Comparison of ENCODE assay signal across 1 cellular context in the genomic region with DNA sequence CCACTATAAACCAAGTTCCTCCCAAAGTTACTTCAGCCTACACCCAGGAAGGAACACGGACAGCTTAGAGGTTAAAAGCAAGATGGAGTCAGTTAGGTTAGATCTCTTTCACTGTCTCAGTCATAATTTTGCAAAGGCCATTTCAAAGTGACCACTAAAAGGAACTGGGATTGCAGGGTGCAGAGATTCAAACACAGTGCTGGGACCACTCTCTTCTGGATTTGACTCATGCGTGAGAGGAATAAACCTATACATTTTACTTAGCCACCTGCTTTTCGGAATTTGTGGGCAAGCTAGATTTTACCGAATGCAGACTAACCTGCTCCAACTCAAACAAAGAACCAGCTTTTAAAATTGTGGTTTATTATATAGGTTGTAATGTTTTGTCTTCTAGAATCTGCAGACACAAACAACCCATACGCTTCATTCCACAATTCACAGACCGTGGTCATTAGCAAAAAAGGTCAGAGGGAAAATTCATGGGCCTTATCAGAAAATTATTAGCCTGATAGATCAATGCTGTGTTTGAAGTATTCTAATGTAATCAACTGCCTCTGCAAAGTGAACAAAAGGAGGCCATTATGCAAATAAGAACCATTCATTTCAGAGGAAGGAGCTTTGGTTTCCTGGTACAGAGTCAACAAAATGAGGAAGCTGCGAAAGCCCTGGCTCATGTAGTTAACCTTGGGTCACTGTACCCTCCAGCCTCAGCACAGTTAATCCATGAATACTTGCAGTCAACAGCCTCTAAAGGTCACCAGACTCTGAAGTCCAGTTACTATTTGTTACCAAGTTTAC.
TF ChIP-seq lines count a peak whose summit lies in the region.

No MANE protein-coding gene starts in this region.

TF ChIP-seq in GM12878, 131 proteins besides CTCF, POLR2A, EP300 and RAD21 (continued from another document and continues in another):
- TF ChIP-seq, protein P1, sequence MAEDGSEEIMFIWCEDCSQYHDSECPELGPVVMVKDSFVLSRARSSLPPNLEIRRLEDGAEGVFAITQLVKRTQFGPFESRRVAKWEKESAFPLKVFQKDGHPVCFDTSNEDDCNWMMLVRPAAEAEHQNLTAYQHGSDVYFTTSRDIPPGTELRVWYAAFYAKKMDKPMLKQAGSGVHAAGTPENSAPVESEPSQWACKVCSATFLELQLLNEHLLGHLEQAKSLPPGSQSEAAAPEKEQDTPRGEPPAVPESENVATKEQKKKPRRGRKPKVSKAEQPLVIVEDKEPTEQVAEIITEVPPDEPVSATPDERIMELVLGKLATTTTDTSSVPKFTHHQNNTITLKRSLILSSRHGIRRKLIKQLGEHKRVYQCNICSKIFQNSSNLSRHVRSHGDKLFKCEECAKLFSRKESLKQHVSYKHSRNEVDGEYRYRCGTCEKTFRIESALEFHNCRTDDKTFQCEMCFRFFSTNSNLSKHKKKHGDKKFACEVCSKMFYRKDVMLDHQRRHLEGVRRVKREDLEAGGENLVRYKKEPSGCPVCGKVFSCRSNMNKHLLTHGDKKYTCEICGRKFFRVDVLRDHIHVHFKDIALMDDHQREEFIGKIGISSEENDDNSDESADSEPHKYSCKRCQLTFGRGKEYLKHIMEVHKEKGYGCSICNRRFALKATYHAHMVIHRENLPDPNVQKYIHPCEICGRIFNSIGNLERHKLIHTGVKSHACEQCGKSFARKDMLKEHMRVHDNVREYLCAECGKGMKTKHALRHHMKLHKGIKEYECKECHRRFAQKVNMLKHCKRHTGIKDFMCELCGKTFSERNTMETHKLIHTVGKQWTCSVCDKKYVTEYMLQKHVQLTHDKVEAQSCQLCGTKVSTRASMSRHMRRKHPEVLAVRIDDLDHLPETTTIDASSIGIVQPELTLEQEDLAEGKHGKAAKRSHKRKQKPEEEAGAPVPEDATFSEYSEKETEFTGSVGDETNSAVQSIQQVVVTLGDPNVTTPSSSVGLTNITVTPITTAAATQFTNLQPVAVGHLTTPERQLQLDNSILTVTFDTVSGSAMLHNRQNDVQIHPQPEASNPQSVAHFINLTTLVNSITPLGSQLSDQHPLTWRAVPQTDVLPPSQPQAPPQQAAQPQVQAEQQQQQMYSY (CRISPR knock-in tag; IDR thresholded peaks at IDR 0.05): no peak
- TF ChIP-seq SREBF1 (IDR thresholded peaks at IDR 0.05; ENCODE audit: low read length) (no peak), SMARCA5 (IDR thresholded peaks at IDR 0.05) (no peak), SUZ12 (IDR thresholded peaks at IDR 0.05; ENCODE audit: unreplicated experiment) (no peak), NR2C1 (IDR thresholded peaks at IDR 0.05) (no peak), MTA3 (IDR thresholded peaks at IDR 0.05; ENCODE audit: borderline replicate concordance, low read length) (peak; percentile 89; the same call in 1 of the 2 replicates), ASH2L (IDR thresholded peaks at IDR 0.05; ENCODE audit: borderline replicate concordance, low read depth) (no peak), STAT1 (conservative IDR thresholded peaks at IDR 0.05) (no peak), SP1 (IDR thresholded peaks at IDR 0.05; ENCODE audit: low read depth, low read length) (peak; percentile 22), SRF (IDR thresholded peaks at IDR 0.05; ENCODE audit: low read depth in 2 of 2, low read length in 2 of 2) (peak in 1 of 2 experiments; percentile 16; a peak in 1 of 4 replicates), MYB (IDR thresholded peaks at IDR 0.05; ENCODE audit: borderline replicate concordance, low read depth, low read length) (no peak), YBX1 (IDR thresholded peaks at IDR 0.05) (no peak), RFX5 (IDR thresholded peaks at IDR 0.05; ENCODE audit: low read depth, low read length) (no peak), CEBPB (IDR thresholded peaks at IDR 0.05; ENCODE audit: borderline replicate concordance in 1 of 2, low read depth in 2 of 2, low read length in 2 of 2) (peak in 1 of 2 experiments; percentile 63; a peak in 1 of 4 replicates), EED (IDR thresholded peaks at IDR 0.05; ENCODE audit: low read depth) (peak; percentile 58; the same call in 1 of the 2 replicates), MYC (IDR thresholded peaks at IDR 0.05; ENCODE audit: insufficient read depth, insufficient read length, insufficient replicate concordance, low read length, severe bottlenecking) (no peak), CBX3 (IDR thresholded peaks at IDR 0.05; ENCODE audit: borderline replicate concordance, low read depth) (no peak), WRNIP1 (IDR thresholded peaks at IDR 0.05; ENCODE audit: borderline replicate concordance, low read depth, low read length) (no peak), BCL11A (IDR thresholded peaks at IDR 0.05; ENCODE audit: low read depth, low read length) (peak; percentile 92), ZNF24 (IDR thresholded peaks at IDR 0.05) (no peak), TAF1 (IDR thresholded peaks at IDR 0.05; ENCODE audit: borderline replicate concordance, low read depth, low read length) (no peak), BRCA1 (IDR thresholded peaks at IDR 0.05; ENCODE audit: low read depth, low read length) (no peak)
- TF ChIP-seq, protein P2, sequence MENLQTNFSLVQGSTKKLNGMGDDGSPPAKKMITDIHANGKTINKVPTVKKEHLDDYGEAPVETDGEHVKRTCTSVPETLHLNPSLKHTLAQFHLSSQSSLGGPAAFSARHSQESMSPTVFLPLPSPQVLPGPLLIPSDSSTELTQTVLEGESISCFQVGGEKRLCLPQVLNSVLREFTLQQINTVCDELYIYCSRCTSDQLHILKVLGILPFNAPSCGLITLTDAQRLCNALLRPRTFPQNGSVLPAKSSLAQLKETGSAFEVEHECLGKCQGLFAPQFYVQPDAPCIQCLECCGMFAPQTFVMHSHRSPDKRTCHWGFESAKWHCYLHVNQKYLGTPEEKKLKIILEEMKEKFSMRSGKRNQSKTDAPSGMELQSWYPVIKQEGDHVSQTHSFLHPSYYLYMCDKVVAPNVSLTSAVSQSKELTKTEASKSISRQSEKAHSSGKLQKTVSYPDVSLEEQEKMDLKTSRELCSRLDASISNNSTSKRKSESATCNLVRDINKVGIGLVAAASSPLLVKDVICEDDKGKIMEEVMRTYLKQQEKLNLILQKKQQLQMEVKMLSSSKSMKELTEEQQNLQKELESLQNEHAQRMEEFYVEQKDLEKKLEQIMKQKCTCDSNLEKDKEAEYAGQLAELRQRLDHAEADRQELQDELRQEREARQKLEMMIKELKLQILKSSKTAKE (IDR thresholded peaks at IDR 0.05; ENCODE audit: low read depth, poor library complexity, severe bottlenecking): peak; percentile 32
- TF ChIP-seq, protein P3, sequence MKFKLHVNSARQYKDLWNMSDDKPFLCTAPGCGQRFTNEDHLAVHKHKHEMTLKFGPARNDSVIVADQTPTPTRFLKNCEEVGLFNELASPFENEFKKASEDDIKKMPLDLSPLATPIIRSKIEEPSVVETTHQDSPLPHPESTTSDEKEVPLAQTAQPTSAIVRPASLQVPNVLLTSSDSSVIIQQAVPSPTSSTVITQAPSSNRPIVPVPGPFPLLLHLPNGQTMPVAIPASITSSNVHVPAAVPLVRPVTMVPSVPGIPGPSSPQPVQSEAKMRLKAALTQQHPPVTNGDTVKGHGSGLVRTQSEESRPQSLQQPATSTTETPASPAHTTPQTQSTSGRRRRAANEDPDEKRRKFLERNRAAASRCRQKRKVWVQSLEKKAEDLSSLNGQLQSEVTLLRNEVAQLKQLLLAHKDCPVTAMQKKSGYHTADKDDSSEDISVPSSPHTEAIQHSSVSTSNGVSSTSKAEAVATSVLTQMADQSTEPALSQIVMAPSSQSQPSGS (IDR thresholded peaks at IDR 0.05; ENCODE audit: low read length): peak; percentile 93
- TF ChIP-seq, protein P4, sequence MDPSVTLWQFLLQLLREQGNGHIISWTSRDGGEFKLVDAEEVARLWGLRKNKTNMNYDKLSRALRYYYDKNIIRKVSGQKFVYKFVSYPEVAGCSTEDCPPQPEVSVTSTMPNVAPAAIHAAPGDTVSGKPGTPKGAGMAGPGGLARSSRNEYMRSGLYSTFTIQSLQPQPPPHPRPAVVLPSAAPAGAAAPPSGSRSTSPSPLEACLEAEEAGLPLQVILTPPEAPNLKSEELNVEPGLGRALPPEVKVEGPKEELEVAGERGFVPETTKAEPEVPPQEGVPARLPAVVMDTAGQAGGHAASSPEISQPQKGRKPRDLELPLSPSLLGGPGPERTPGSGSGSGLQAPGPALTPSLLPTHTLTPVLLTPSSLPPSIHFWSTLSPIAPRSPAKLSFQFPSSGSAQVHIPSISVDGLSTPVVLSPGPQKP (IDR thresholded peaks at IDR 0.05; ENCODE audit: low read depth, low read length): no peak
- TF ChIP-seq, protein P5, sequence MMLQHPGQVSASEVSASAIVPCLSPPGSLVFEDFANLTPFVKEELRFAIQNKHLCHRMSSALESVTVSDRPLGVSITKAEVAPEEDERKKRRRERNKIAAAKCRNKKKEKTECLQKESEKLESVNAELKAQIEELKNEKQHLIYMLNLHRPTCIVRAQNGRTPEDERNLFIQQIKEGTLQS (IDR thresholded peaks at IDR 0.05; ENCODE audit: borderline replicate concordance, extremely low read depth, low read depth, low read length): no peak
- TF ChIP-seq, protein P6, sequence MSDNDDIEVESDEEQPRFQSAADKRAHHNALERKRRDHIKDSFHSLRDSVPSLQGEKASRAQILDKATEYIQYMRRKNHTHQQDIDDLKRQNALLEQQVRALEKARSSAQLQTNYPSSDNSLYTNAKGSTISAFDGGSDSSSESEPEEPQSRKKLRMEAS (IDR thresholded peaks at IDR 0.05; ENCODE audit: low read depth, low read length): no peak
- TF ChIP-seq, protein P7, sequence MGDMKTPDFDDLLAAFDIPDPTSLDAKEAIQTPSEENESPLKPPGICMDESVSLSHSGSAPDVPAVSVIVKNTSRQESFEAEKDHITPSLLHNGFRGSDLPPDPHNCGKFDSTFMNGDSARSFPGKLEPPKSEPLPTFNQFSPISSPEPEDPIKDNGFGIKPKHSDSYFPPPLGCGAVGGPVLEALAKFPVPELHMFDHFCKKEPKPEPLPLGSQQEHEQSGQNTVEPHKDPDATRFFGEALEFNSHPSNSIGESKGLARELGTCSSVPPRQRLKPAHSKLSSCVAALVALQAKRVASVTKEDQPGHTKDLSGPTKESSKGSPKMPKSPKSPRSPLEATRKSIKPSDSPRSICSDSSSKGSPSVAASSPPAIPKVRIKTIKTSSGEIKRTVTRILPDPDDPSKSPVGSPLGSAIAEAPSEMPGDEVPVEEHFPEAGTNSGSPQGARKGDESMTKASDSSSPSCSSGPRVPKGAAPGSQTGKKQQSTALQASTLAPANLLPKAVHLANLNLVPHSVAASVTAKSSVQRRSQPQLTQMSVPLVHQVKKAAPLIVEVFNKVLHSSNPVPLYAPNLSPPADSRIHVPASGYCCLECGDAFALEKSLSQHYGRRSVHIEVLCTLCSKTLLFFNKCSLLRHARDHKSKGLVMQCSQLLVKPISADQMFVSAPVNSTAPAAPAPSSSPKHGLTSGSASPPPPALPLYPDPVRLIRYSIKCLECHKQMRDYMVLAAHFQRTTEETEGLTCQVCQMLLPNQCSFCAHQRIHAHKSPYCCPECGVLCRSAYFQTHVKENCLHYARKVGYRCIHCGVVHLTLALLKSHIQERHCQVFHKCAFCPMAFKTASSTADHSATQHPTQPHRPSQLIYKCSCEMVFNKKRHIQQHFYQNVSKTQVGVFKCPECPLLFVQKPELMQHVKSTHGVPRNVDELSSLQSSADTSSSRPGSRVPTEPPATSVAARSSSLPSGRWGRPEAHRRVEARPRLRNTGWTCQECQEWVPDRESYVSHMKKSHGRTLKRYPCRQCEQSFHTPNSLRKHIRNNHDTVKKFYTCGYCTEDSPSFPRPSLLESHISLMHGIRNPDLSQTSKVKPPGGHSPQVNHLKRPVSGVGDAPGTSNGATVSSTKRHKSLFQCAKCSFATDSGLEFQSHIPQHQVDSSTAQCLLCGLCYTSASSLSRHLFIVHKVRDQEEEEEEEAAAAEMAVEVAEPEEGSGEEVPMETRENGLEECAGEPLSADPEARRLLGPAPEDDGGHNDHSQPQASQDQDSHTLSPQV (IDR thresholded peaks at IDR 0.05): no peak
- TF ChIP-seq, protein P8, sequence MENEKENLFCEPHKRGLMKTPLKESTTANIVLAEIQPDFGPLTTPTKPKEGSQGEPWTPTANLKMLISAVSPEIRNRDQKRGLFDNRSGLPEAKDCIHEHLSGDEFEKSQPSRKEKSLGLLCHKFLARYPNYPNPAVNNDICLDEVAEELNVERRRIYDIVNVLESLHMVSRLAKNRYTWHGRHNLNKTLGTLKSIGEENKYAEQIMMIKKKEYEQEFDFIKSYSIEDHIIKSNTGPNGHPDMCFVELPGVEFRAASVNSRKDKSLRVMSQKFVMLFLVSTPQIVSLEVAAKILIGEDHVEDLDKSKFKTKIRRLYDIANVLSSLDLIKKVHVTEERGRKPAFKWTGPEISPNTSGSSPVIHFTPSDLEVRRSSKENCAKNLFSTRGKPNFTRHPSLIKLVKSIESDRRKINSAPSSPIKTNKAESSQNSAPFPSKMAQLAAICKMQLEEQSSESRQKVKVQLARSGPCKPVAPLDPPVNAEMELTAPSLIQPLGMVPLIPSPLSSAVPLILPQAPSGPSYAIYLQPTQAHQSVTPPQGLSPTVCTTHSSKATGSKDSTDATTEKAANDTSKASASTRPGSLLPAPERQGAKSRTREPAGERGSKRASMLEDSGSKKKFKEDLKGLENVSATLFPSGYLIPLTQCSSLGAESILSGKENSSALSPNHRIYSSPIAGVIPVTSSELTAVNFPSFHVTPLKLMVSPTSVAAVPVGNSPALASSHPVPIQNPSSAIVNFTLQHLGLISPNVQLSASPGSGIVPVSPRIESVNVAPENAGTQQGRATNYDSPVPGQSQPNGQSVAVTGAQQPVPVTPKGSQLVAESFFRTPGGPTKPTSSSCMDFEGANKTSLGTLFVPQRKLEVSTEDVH (IDR thresholded peaks at IDR 0.05; ENCODE audit: low read depth, partially characterized antibody): no peak
- TF ChIP-seq, protein P9, sequence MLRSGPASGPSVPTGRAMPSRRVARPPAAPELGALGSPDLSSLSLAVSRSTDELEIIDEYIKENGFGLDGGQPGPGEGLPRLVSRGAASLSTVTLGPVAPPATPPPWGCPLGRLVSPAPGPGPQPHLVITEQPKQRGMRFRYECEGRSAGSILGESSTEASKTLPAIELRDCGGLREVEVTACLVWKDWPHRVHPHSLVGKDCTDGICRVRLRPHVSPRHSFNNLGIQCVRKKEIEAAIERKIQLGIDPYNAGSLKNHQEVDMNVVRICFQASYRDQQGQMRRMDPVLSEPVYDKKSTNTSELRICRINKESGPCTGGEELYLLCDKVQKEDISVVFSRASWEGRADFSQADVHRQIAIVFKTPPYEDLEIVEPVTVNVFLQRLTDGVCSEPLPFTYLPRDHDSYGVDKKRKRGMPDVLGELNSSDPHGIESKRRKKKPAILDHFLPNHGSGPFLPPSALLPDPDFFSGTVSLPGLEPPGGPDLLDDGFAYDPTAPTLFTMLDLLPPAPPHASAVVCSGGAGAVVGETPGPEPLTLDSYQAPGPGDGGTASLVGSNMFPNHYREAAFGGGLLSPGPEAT (IDR thresholded peaks at IDR 0.05; ENCODE audit: low read depth): no peak
